In the genomic region with DNA sequence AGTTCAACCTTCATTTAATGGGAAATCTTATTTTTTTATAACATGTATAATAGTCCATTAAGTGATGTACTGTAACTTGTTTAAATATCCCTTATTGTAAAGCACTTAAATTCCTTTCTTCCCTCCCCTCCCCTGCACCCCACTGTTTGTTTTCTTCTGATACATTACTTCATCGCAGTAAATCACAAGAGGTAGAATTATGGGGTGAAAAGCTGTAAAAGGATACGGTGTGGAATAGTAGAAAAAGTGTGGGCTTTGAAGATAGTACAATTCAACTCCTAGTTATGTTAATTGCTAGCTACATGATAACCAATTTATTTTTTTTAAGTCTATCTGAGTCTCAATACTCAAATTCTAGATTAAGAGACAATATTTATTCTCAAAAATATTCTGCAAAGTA, we compare ENCODE assay signal across 16 cellular contexts.
"Had no signal": no experiment of that assay in that cellular context is flagged by ENCODE, and none has a peak within 500 bp of the region (broad histone marks: within the 10 kb centered on the region; RNA-seq: fewer than 3 reads in every experiment).

No MANE protein-coding gene starts in this region.

- H3K27ac ChIP-seq: KMS-11, SK-N-MC had no signal

- H3K4me3 ChIP-seq: SJSA1, SK-N-MC had no signal

- H3K27me3 ChIP-seq: SJSA1 had no signal

- H3K36me3 ChIP-seq: SJSA1 had no signal

- H3K9me3 ChIP-seq: SJSA1 had no signal

- DNase-seq: MM.1S, NCI-H1092 treated with DMSO at 0.1 percent for 48 hours, NCI-H1436, NCI-H187, NCI-H2029, NCI-H2081 treated with DMSO at 0.1 percent for 48 hours, NCI-H2171, NCI-H524, NCI-H526 treated with DMSO at 0.1 percent for 48 hours, NCI-H774, Right ventricle myocardium superior, RPMI8226, SIG-M5 had no signal
